Comparison of ENCODE assay signal across 7 cellular contexts in genomic region chr18:9264797-9265196, GRCh38.
DNase-seq lines count a peak whose midpoint lies in the region; ATAC-seq and TF ChIP-seq lines count a peak whose summit lies in the region.
"Not testable (repeated sequence)": the region's sequence is repeated elsewhere in the genome, so short reads cannot be mapped to it uniquely, and the experiment has no call there.

No MANE protein-coding gene starts in this region.

- CTCF ChIA-PET in activated CD4-positive, alpha-beta T cell treated with anti-CD3 and anti-CD28 coated beads for 36 hours (lab: Charles Lee), result interaction anchor here (1.2 to 2.1 kb wide), 2 partner anchors 17 to 191 kb away, joined by 4 read pairs; no protein-coding TSS in a partner anchor

- H3K36me3 ChIP-seq in DND-41 (ENCODE audit: insufficient read depth, low read length); HUES48 (ENCODE audit: control insufficient read depth, insufficient read depth, low read length): not testable (repeated sequence)

- not testable (repeated sequence) for H3K27ac ChIP-seq in DND-41 (ENCODE audit: low read length); HUES48 (ENCODE audit: low read depth, low read length)

- H3K4me3 ChIP-seq in DND-41 (ENCODE audit: low read depth in 1 of 2, low read length in 2 of 2), result not testable (repeated sequence)
- peak overlapping the region; percentile 35; the same call in 1 of the 2 replicates for H3K4me3 ChIP-seq in HUES48 (ENCODE audit: low read depth, low read length)

- not testable (repeated sequence) for H3K4me2 ChIP-seq in DND-41 (ENCODE audit: insufficient read depth, low read length)

- not testable (repeated sequence) for H3K9me3 ChIP-seq in DND-41 (ENCODE audit: insufficient read depth, low read length, severe bottlenecking); HUES48 (ENCODE audit: control insufficient read depth, insufficient read depth, low read length)

- H3K79me2 ChIP-seq in DND-41 (ENCODE audit: insufficient read depth, low read length), result not testable (repeated sequence)

- peak; percentile 11 for DNase-seq in DND-41
- DNase-seq in activated CD4-positive, alpha-beta T cell treated with anti-CD3 and anti-CD28 coated beads for 36 hours, result peak; percentile 28
- not testable (repeated sequence) for DNase-seq in chondrocyte (ENCODE audit: low spot score)
- peak in 39 of 42 donors; percentile 5 to 75 (median 40) for DNase-seq in head of caudate nucleus
- DNase-seq in islet precursor cell, result peak; percentile 87
- peak; percentile 2 for DNase-seq in neural crest cell (ENCODE audit: low read depth, low spot score)

- H3K27ac Mint-ChIP-seq in activated CD4-positive, alpha-beta T cell treated with anti-CD3 and anti-CD28 coated beads for 36 hours, result not testable (repeated sequence)
- peak overlapping the region; percentile 22 for H3K27ac Mint-ChIP-seq in chondrocyte (ENCODE audit: unreplicated experiment)
- peak overlapping the region; percentile 78 for H3K27ac Mint-ChIP-seq in neural crest cell (ENCODE audit: unreplicated experiment)

- H3K9me3 Mint-ChIP-seq in activated CD4-positive, alpha-beta T cell treated with anti-CD3 and anti-CD28 coated beads for 36 hours (ENCODE audit: low read depth); neural crest cell: not testable (repeated sequence)
- peaks cover 12% of the 10 kb centered on the region for H3K9me3 Mint-ChIP-seq in chondrocyte (ENCODE audit: low read depth)

- not testable (repeated sequence) for H3K27me3 Mint-ChIP-seq in activated CD4-positive, alpha-beta T cell treated with anti-CD3 and anti-CD28 coated beads for 36 hours; chondrocyte (ENCODE audit: low read depth); neural crest cell (ENCODE audit: low read depth)

- not testable (repeated sequence) for H4K20me1 ChIP-seq in DND-41 (ENCODE audit: insufficient read depth, low read length)

- H3K4me3 Mint-ChIP-seq in activated CD4-positive, alpha-beta T cell treated with anti-CD3 and anti-CD28 coated beads for 36 hours; chondrocyte (ENCODE audit: unreplicated experiment): not testable (repeated sequence)
- H3K4me3 Mint-ChIP-seq in neural crest cell, result peak overlapping the region; percentile 79

- H3K27me3 ChIP-seq in DND-41 (ENCODE audit: insufficient read depth, low read length, poor library complexity); HUES48 (ENCODE audit: control insufficient read depth, insufficient read depth, low read length): not testable (repeated sequence)

- POLR2A ChIA-PET in activated CD4-positive, alpha-beta T cell treated with anti-CD3 and anti-CD28 coated beads for 36 hours (lab: Charles Lee), result not testable (repeated sequence)

- ATAC-seq in DND-41 (ENCODE audit: insufficient read depth, low read depth); activated CD4-positive, alpha-beta T cell treated with anti-CD3 and anti-CD28 coated beads for 36 hours: not testable (repeated sequence)

- not testable (repeated sequence) for H3K4me1 Mint-ChIP-seq in activated CD4-positive, alpha-beta T cell treated with anti-CD3 and anti-CD28 coated beads for 36 hours; chondrocyte (ENCODE audit: low read depth); neural crest cell

- intact Hi-C loops in activated CD4-positive, alpha-beta T cell treated with anti-CD3 and anti-CD28 coated beads for 36 hours (cut with DNase I, micrococcal nuclease); head of caudate nucleus (cut with DNase I): not testable (repeated sequence)

- H3K9ac ChIP-seq in DND-41 (ENCODE audit: low read depth, low read length); HUES48 (ENCODE audit: low read depth, low read length): not testable (repeated sequence)

- TF ChIP-seq CTCF in DND-41 (IDR thresholded peaks at IDR 0.05; ENCODE audit: borderline replicate concordance, extremely low read depth, low read length, poor library complexity, severe bottlenecking); chondrocyte (IDR thresholded peaks at IDR 0.05); neural crest cell (conservative IDR thresholded peaks at IDR 0.05): not testable (repeated sequence)

- H2AFZ ChIP-seq in DND-41 (ENCODE audit: low read depth, low read length), result not testable (repeated sequence)

- not testable (repeated sequence) for H3K4me1 ChIP-seq in DND-41 (ENCODE audit: insufficient read depth, low read length)
- peaks cover 16% of the 10 kb centered on the region for H3K4me1 ChIP-seq in HUES48 (ENCODE audit: control insufficient read depth, insufficient read depth, low read length)

- H3K36me3 Mint-ChIP-seq in activated CD4-positive, alpha-beta T cell treated with anti-CD3 and anti-CD28 coated beads for 36 hours (ENCODE audit: low read depth), result peaks cover 57% of the 10 kb centered on the region
- H3K36me3 Mint-ChIP-seq in chondrocyte (ENCODE audit: low read depth), result peaks cover 31% of the 10 kb centered on the region
- peaks cover 44% of the 10 kb centered on the region for H3K36me3 Mint-ChIP-seq in neural crest cell (ENCODE audit: low read depth)
